ENCODE assay signal across 1 cellular context in genomic region chr21:32708069-32708468, GRCh38.
TF ChIP-seq lines count a peak whose summit lies in the region.

No MANE protein-coding gene starts in this region.

TF ChIP-seq in WTC11, 78 proteins besides CTCF, POLR2A, EP300 and RAD21 (continued from another document):
- TF ChIP-seq PRDM15 (CRISPR knock-in tag; IDR thresholded peaks at IDR 0.05) (no peak), ZNF671 (CRISPR knock-in tag; IDR thresholded peaks at IDR 0.05) (no peak), SOX15 (CRISPR knock-in tag; IDR thresholded peaks at IDR 0.05) (no peak), ELF4 (CRISPR knock-in tag; IDR thresholded peaks at IDR 0.05; ENCODE audit: low read depth) (no peak), NR1H2 (CRISPR knock-in tag; IDR thresholded peaks at IDR 0.05) (no peak)
